In the genomic region with DNA sequence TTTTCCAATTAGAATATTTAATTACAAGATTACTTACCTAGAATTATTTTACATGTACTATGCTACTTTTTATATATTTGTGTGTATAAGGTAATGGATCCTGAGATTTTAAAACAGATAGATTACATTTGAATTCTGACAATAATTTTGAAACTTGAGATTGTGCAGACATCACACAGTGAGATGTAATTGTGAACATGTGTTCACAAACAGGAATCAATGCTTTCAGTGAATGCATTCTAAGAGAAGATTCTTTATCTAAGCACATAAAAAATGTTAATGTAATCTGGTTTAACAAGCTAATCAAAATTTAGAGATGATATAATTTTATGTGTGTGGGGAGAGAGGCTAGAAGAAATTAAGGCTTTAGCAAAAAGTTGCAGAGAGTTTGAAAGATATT, we compare ENCODE assay signal across 24 cellular contexts.
DNase-seq lines count a peak whose midpoint lies in the region; ATAC-seq and TF ChIP-seq lines count a peak whose summit lies in the region.
"Had no signal": no experiment of that assay in that cellular context is flagged by ENCODE, and none has a peak within 500 bp of the region (broad histone marks: within the 10 kb centered on the region; RNA-seq: fewer than 3 reads in every experiment).

No MANE protein-coding gene starts in this region.

- H2BK15ac ChIP-seq in neuronal stem cell (ENCODE audit: low read length), result no peak overlapping the region

- no peak overlapping the region for H2BK120ac ChIP-seq in neuronal stem cell (ENCODE audit: low read depth, low read length)

- no peak overlapping the region for H2BK5ac ChIP-seq in neuronal stem cell (ENCODE audit: low read length)

- no peaks in the 10 kb centered on the region for H3K79me1 ChIP-seq in neuronal stem cell (ENCODE audit: low read depth, low read length)

- no peak overlapping the region for H3K14ac ChIP-seq in neuronal stem cell (ENCODE audit: low read length)

- no peak overlapping the region for H3K18ac ChIP-seq in neuronal stem cell (ENCODE audit: low read length)

- no peak overlapping the region for H3K27ac ChIP-seq in neuronal stem cell (replicated peaks; ENCODE audit: low read length)
- H3K27ac ChIP-seq: BLaER1 had no signal

- no peak overlapping the region for H4K91ac ChIP-seq in neuronal stem cell (ENCODE audit: low read depth, low read length, poor library complexity)

- no peaks in the 10 kb centered on the region for H3K27me3 ChIP-seq in neuronal stem cell (ENCODE audit: control insufficient read depth in 3 of 3, insufficient read depth in 3 of 3, low read depth in 1 of 3, low read length in 3 of 3)
- H3K27me3 ChIP-seq: BE2C, BLaER1 had no signal

- no peak overlapping the region for H3K4me3 ChIP-seq in neuronal stem cell (ENCODE audit: low read length in 2 of 2)
- H3K4me3 ChIP-seq: BLaER1, GM12878 had no signal

- no peaks in the 10 kb centered on the region for H3K36me3 ChIP-seq in neuronal stem cell (replicated peaks in 1 of 2; ENCODE audit: control insufficient read depth in 2 of 2, insufficient read depth in 2 of 2, low read length in 2 of 2)
- H3K36me3 ChIP-seq: BE2C, BLaER1 had no signal

- H3K9ac ChIP-seq in neuronal stem cell (ENCODE audit: low read depth, low read length, poor library complexity), result no peak overlapping the region
- H3K9ac ChIP-seq: BLaER1 had no signal

- H3K4ac ChIP-seq in neuronal stem cell (ENCODE audit: low read length), result no peak overlapping the region

- H2BK12ac ChIP-seq in neuronal stem cell (ENCODE audit: low read length), result no peak overlapping the region

- DNase-seq in NCI-H69 (lab: John Stamatoyannopoulos, UW), result peak; percentile 37
- DNase-seq in SK-N-DZ (ENCODE audit: low spot score), result peak; percentile 73
- DNase-seq in fibroblast of peridontal ligament (ENCODE audit: extremely low read depth), result peak; percentile 4
- no peak for DNase-seq in neuronal stem cell (ENCODE audit: low spot score)
- DNase-seq: 8988T; ACHN; BE2C; C1 segment of cervical spinal cord; CD4-positive, alpha-beta memory T cell; CD4-positive, CD25-positive, alpha-beta regulatory T cell; CD8-positive, alpha-beta memory T cell; COR-L47; DMS 273 treated with DMSO at 0.1 percent for 48 hours; DMS153; DMS53; DMS79; DND-41; EL; GDM1 had no signal

- no peak for ATAC-seq in SK-N-SH treated with all-trans-retinoic acid at 6 μM for 48 hours
- ATAC-seq in GM18907 (IDR thresholded peaks at IDR 0.05; ENCODE audit: unreplicated experiment), result no peak
- ATAC-seq in GM19395 (IDR thresholded peaks at IDR 0.05; ENCODE audit: unreplicated experiment), result no peak
- ATAC-seq: GM12878 had no signal

- no peaks in the 10 kb centered on the region for H3K4me1 ChIP-seq in neuronal stem cell (ENCODE audit: control insufficient read depth in 2 of 2, insufficient read depth in 1 of 2, low read depth in 1 of 2, low read length in 2 of 2)

- no peak overlapping the region for H2AFZ ChIP-seq in neuronal stem cell (ENCODE audit: low read length)

- no peak overlapping the region for H3K4me2 ChIP-seq in neuronal stem cell (ENCODE audit: insufficient read depth, low read length, poor library complexity, severe bottlenecking)
- H3K4me2 ChIP-seq: BLaER1 had no signal

- H2AK5ac ChIP-seq in neuronal stem cell (ENCODE audit: low read depth, low read length), result no peak overlapping the region

- H3K23ac ChIP-seq in neuronal stem cell (ENCODE audit: low read depth, low read length, poor library complexity), result no peak overlapping the region

- H4K8ac ChIP-seq in neuronal stem cell (ENCODE audit: low read depth, low read length), result no peak overlapping the region

- H3K9me3 ChIP-seq in neuronal stem cell (replicated peaks in 1 of 2; ENCODE audit: control insufficient read depth in 2 of 2, insufficient read depth in 1 of 2, low read depth in 1 of 2, low read length in 2 of 2), result no peaks in the 10 kb centered on the region
- H3K9me3 ChIP-seq: BLaER1 had no signal

TF ChIP-seq in SK-N-SH treated with all-trans-retinoic acid at 6 μM for 48 hours, 23 proteins besides CTCF, POLR2A, EP300 and RAD21:
- TF ChIP-seq ISL1 (CRISPR knock-in tag; IDR thresholded peaks at IDR 0.05) (0 out of 2 replicates have a peak, but pooled peaks have one; percentile 8), ZC3H10 (CRISPR knock-in tag; IDR thresholded peaks at IDR 0.05) (no peak), OSR1 (CRISPR knock-in tag; IDR thresholded peaks at IDR 0.05) (no peak), TCF4 (CRISPR knock-in tag; IDR thresholded peaks at IDR 0.05; ENCODE audit: borderline replicate concordance) (peak; percentile 86)
- TF ChIP-seq, protein P1, sequence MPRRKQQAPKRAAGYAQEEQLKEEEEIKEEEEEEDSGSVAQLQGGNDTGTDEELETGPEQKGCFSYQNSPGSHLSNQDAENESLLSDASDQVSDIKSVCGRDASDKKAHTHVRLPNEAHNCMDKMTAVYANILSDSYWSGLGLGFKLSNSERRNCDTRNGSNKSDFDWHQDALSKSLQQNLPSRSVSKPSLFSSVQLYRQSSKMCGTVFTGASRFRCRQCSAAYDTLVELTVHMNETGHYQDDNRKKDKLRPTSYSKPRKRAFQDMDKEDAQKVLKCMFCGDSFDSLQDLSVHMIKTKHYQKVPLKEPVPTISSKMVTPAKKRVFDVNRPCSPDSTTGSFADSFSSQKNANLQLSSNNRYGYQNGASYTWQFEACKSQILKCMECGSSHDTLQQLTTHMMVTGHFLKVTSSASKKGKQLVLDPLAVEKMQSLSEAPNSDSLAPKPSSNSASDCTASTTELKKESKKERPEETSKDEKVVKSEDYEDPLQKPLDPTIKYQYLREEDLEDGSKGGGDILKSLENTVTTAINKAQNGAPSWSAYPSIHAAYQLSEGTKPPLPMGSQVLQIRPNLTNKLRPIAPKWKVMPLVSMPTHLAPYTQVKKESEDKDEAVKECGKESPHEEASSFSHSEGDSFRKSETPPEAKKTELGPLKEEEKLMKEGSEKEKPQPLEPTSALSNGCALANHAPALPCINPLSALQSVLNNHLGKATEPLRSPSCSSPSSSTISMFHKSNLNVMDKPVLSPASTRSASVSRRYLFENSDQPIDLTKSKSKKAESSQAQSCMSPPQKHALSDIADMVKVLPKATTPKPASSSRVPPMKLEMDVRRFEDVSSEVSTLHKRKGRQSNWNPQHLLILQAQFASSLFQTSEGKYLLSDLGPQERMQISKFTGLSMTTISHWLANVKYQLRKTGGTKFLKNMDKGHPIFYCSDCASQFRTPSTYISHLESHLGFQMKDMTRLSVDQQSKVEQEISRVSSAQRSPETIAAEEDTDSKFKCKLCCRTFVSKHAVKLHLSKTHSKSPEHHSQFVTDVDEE (CRISPR knock-in tag; IDR thresholded peaks at IDR 0.05), result peak; percentile 69; the same call in 1 of the 2 replicates
